Comparison of ENCODE assay signal across 24 cellular contexts in genomic region chr2:128145651-128146050, GRCh38.
"Had no signal": no experiment of that assay in that cellular context is flagged by ENCODE, and none has a peak within 500 bp of the region (broad histone marks: within the 10 kb centered on the region; RNA-seq: fewer than 3 reads in every experiment).

No MANE protein-coding gene starts in this region.

- H3K4me1 Mint-ChIP-seq: nephron had no signal

- ATAC-seq: activated T-cell treated with anti-CD3 and anti-CD28 coated beads, Interleukin-2, amount 50 U/mL, for 72 hours; body of pancreas; left lobe of liver had no signal

- H3K9me3 ChIP-seq: body of pancreas, SK-N-SH, spleen, thyroid gland had no signal

- H3K4me1 ChIP-seq: body of pancreas, parathyroid adenoma, spleen, thyroid gland had no signal

- DNase-seq: activated CD4-positive, alpha-beta T cell treated with anti-CD3 and anti-CD28 coated beads, Interleukin-2, amount 50 U/mL, for 1 hour; activated CD4-positive, CD25-positive, alpha-beta regulatory T cell treated with anti-CD3 and anti-CD28 coated beads, Interleukin-2, amount 50 U/mL, for 72 hours; activated CD8-positive, alpha-beta memory T cell treated with anti-CD3 and anti-CD28 coated beads for 24 hours; activated CD8-positive, alpha-beta memory T cell treated with anti-CD3 and anti-CD28 coated beads, Interleukin-2, amount 50 U/mL, for 48 hours; activated effector memory CD4-positive, alpha-beta T cell treated with anti-CD3 and anti-CD28 coated beads, Interleukin-2, amount 50 U/mL, for 16 hours; activated naive CD4-positive, alpha-beta T cell treated with anti-CD3 and anti-CD28 coated beads, Interleukin-2, amount 50 U/mL, for 16 hours; activated T-cell treated with anti-CD3 and anti-CD28 coated beads, Interleukin-2, amount 50 U/mL, for 72 hours; body of pancreas; erythroblast; foreskin fibroblast; glutamatergic neuron; hippocampal formation; midbrain; SK-N-SH; spleen; stimulated activated CD8-positive, alpha-beta memory T cell treated with anti-CD3 and anti-CD28 coated beads, Interleukin-4, amount 100 ng/mL, for 48 hours; stimulated activated naive CD4-positive, alpha-beta T cell; thyroid gland had no signal

- H3K27ac Mint-ChIP-seq: activated T-cell treated with anti-CD3 and anti-CD28 coated beads, Interleukin-2, amount 50 U/mL, for 72 hours; nephron had no signal

- H3K4me3 Mint-ChIP-seq: activated T-cell treated with anti-CD3 and anti-CD28 coated beads, Interleukin-2, amount 50 U/mL, for 72 hours; nephron had no signal

- H3K27ac ChIP-seq: body of pancreas, parathyroid adenoma, spleen, thyroid gland, VCaP had no signal

- H2AFZ ChIP-seq: parathyroid adenoma had no signal

- H3K27me3 ChIP-seq: body of pancreas, spleen, thyroid gland had no signal

- H3K9ac ChIP-seq: parathyroid adenoma, SK-N-SH had no signal

- H3K9me3 Mint-ChIP-seq: activated T-cell treated with anti-CD3 and anti-CD28 coated beads, Interleukin-2, amount 50 U/mL, for 72 hours; nephron had no signal

- FAIRE-seq: keratinocyte had no signal

- H3K4me2 ChIP-seq: SK-N-SH had no signal

- H3K4me3 ChIP-seq: body of pancreas, lung, spleen, thyroid gland had no signal

- H3K79me2 ChIP-seq: parathyroid adenoma had no signal
